11 cellular contexts compared by ENCODE assay signal in the genomic region with DNA sequence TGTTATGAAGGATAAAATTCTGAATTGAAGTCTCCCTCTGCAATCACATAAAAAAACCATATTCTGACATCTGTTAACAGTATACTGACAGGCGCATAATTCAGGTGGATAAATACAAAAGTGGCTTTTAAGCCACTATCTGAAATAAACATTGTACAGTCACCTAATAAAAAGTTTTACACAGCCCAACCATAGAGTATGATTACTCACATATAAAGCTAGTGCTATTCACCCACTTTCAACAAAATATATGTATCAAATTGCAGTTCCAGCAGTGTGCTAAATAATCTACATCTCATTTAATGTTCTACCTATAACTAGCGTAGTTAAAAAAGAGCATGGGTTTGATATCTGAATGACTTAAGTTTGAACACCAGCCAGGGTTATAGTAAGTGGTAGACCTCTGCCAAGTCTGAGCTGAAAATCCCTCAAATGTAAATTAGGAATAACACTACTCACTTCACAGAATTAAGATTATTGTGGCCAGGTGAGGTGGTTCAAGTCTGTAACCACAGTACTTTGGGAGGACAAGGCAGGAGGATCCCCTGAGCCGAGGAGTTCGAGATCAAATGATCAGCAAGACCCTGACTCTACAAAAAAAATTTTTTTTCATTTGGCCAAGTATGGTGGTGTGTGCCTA. TPM values are rescaled to one million over a fixed set of nuclear protein-coding genes. Genes with fewer than 3 reads are reported as not detected.
DNase-seq lines count a peak whose midpoint lies in the region; ATAC-seq and TF ChIP-seq lines count a peak whose summit lies in the region.
"Had no signal": no experiment of that assay in that cellular context is flagged by ENCODE, and none has a peak within 500 bp of the region (broad histone marks: within the 10 kb centered on the region; RNA-seq: fewer than 3 reads in every experiment).

No MANE protein-coding gene starts in this region.

- H3K9me3 ChIP-seq in adipocyte (ENCODE audit: control insufficient read depth, low read length) = no peaks in the 10 kb centered on the region
- no peaks in the 10 kb centered on the region for H3K9me3 ChIP-seq in transverse colon

- H3K4me1 Mint-ChIP-seq in activated naive CD4-positive, alpha-beta T cell treated with anti-CD3 and anti-CD28 coated beads for 36 hours (ENCODE audit: low read depth) = peaks cover 59% of the 10 kb centered on the region

- no peak overlapping the region for H3K9ac ChIP-seq in adipocyte (ENCODE audit: low read length)

- H3K4me3 Mint-ChIP-seq in activated naive CD4-positive, alpha-beta T cell treated with anti-CD3 and anti-CD28 coated beads for 36 hours = peak overlapping the region; percentile 81

- peaks cover 16% of the 10 kb centered on the region for H3K36me3 Mint-ChIP-seq in activated naive CD4-positive, alpha-beta T cell treated with anti-CD3 and anti-CD28 coated beads for 36 hours (ENCODE audit: low read depth)
- peaks cover 20 to 41% of the 10 kb centered on the region in 2 donors for H3K36me3 Mint-ChIP-seq in activated naive CD4-positive, alpha-beta T cell treated with anti-CD3 and anti-CD28 coated beads, Interleukin-2, amount 50 U/mL, for 72 hours

- 61 to 62% methylated on average over 4 of the region's 4 CpGs for WGBS in lower leg skin, 2 donors
- 46 to 65% methylated on average over 2 to 4 of the region's 4 CpGs for WGBS in transverse colon (ENCODE audit: low coverage in 1 of 2), 2 donors

- H3K27ac Mint-ChIP-seq in activated naive CD4-positive, alpha-beta T cell treated with anti-CD3 and anti-CD28 coated beads for 36 hours = no peak overlapping the region
- H3K27ac Mint-ChIP-seq in activated naive CD4-positive, alpha-beta T cell treated with anti-CD3 and anti-CD28 coated beads, Interleukin-2, amount 50 U/mL, for 72 hours = no peak overlapping the region
- H3K27ac Mint-ChIP-seq: progenitor cell of endocrine pancreas had no signal

- ATAC-seq in activated naive CD4-positive, alpha-beta T cell treated with anti-CD3 and anti-CD28 coated beads, Interleukin-2, amount 50 U/mL, for 72 hours = no peak
- ATAC-seq in GM18858 (IDR thresholded peaks at IDR 0.05; ENCODE audit: unreplicated experiment) = no peak

- TF ChIP-seq POLR2A in lower leg skin (IDR thresholded peaks at IDR 0.05) (no peak), transverse colon (IDR thresholded peaks at IDR 0.05) (no peak)

- H3K4me3 ChIP-seq in adipocyte (ENCODE audit: low read length) = peak overlapping the region; percentile 86
- peak overlapping the region; percentile 8 for H3K4me3 ChIP-seq in lower leg skin (ENCODE audit: low read depth, poor library complexity, severe bottlenecking)
- H3K4me3 ChIP-seq in transverse colon = peak overlapping the region in 3 of 4 donors; percentile 21 to 97 (median 95)

- DNase-seq in activated naive CD4-positive, alpha-beta T cell treated with anti-CD3 and anti-CD28 coated beads for 36 hours = no peak
- DNase-seq in activated naive CD4-positive, alpha-beta T cell treated with anti-CD3 and anti-CD28 coated beads, Interleukin-2, amount 50 U/mL, for 72 hours (ENCODE audit: low spot score in 2 of 2) = no peak
- DNase-seq in adipocyte (ENCODE audit: low read depth) = no peak
- no peak for DNase-seq in lower leg skin (ENCODE audit: low spot score in 2 of 2)
- no peak for DNase-seq in transverse colon
- DNase-seq in NK-92 treated with Interleukin-12 subunit alpha and Interleukin-12 subunit beta, amount 100 ng/mL, for 24 hours (lab: John Stamatoyannopoulos, UW) = no peak
- DNase-seq in activated gamma-delta T cell (lab: John Stamatoyannopoulos, UW) = no peak
- DNase-seq: KBM-7, SW 1271 had no signal

- no peaks in the 10 kb centered on the region for H3K27me3 Mint-ChIP-seq in activated naive CD4-positive, alpha-beta T cell treated with anti-CD3 and anti-CD28 coated beads for 36 hours (ENCODE audit: low read depth)
- H3K27me3 Mint-ChIP-seq: progenitor cell of endocrine pancreas had no signal

- no peaks in the 10 kb centered on the region for H3K9me3 Mint-ChIP-seq in activated naive CD4-positive, alpha-beta T cell treated with anti-CD3 and anti-CD28 coated beads for 36 hours
- no peaks in the 10 kb centered on the region for H3K9me3 Mint-ChIP-seq in activated naive CD4-positive, alpha-beta T cell treated with anti-CD3 and anti-CD28 coated beads, Interleukin-2, amount 50 U/mL, for 72 hours

- peaks cover 43% of the 10 kb centered on the region for H3K4me1 ChIP-seq in adipocyte (ENCODE audit: control insufficient read depth, insufficient read depth, low read length)
- peaks cover 20 to 70% (median 45%) of the 10 kb centered on the region in 4 donors for H3K4me1 ChIP-seq in transverse colon

- in situ Hi-C loops in transverse colon (cut with MboI; ENCODE audit: low pct_ligation_motif_present in 1 of 4, low pct_unique_long_range_greater_than_20kb in 1 of 4, low sequenced_read_pairs in 3 of 4) = no loop called here

- CTCF ChIA-PET in activated naive CD4-positive, alpha-beta T cell treated with anti-CD3 and anti-CD28 coated beads for 36 hours (lab: Charles Lee) = no interaction called here

- intact Hi-C loops in activated naive CD4-positive, alpha-beta T cell treated with anti-CD3 and anti-CD28 coated beads for 36 hours (cut with micrococcal nuclease) = loop anchor here (5.0 kb wide), 1 partner anchor 41 kb away; no protein-coding TSS in a partner anchor
- intact Hi-C loops in lower leg skin (cut with DNase I; ENCODE audit: low total_unique reads) = no loop called here
- intact Hi-C loops in transverse colon (cut with DNase I; ENCODE audit: low total_unique reads) = no loop called here

- no peaks in the 10 kb centered on the region for H3K36me3 ChIP-seq in adipocyte (ENCODE audit: control insufficient read depth, insufficient read depth, low read length, severe bottlenecking)
- H3K36me3 ChIP-seq in transverse colon = no peaks in the 10 kb centered on the region

- TF ChIP-seq CTCF in lower leg skin (IDR thresholded peaks at IDR 0.05) = no peak
- TF ChIP-seq CTCF in transverse colon (IDR thresholded peaks at IDR 0.05) = no peak

- TF ChIP-seq EP300 in transverse colon (IDR thresholded peaks at IDR 0.05; ENCODE audit: low read depth) = no peak

- no peaks in the 10 kb centered on the region for H3K27me3 ChIP-seq in adipocyte (replicated peaks; ENCODE audit: control insufficient read depth, insufficient read depth, low read length)
- no peaks in the 10 kb centered on the region for H3K27me3 ChIP-seq in transverse colon

- H3K27ac ChIP-seq in transverse colon = peak overlapping the region in 1 of 4 donors; percentile 100

RNA-seq across cellular contexts. Expression of a gene that starts 3.9 kb away (rescaled TPM):
- 1 to 10 TPM; 9.6 to 9.8 TPM for total RNA-seq in activated naive CD4-positive, alpha-beta T cell treated with anti-CD3 and anti-CD28 coated beads for 36 hours
- total RNA-seq in activated naive CD4-positive, alpha-beta T cell treated with anti-CD3 and anti-CD28 coated beads, Interleukin-2, amount 50 U/mL, for 72 hours = 10 to 100 TPM in 1 of 2 donors, 1 to 10 TPM in 1; 3.8 to 36.1 TPM
- total RNA-seq in lower leg skin (10 to 100 TPM; 53.3 to 75.0 (median 54.2) TPM), transverse colon (10 to 100 TPM; 40.2 to 69.2 (median 51.7) TPM)

Comparison
In these comparisons a context has a peak if more than half of its experiments do, and no peak if none do; other contexts are left out.
1. H3K4me3 ChIP-seq: peak in every context shown above with its lines; median percentile 95 in transverse colon; 86 in adipocyte; 8 in lower leg skin.